ENCODE assay signal across 1 cellular context in genomic region chr2:43221660-43222471, GRCh38.
TF ChIP-seq lines count a peak whose summit lies in the region.

No MANE protein-coding gene starts in this region.

TF ChIP-seq in K562, 482 proteins besides CTCF, POLR2A, EP300 and RAD21 (continued from another document and continues in another):
- 0 out of 2 replicates have a peak, but pooled peaks have one; percentile 19 for TF ChIP-seq FOXO4 (CRISPR knock-in tag; IDR thresholded peaks at IDR 0.05)
- no peak for TF ChIP-seq CEBPB (tag; IDR thresholded peaks at IDR 0.05)
- TF ChIP-seq, protein P1, sequence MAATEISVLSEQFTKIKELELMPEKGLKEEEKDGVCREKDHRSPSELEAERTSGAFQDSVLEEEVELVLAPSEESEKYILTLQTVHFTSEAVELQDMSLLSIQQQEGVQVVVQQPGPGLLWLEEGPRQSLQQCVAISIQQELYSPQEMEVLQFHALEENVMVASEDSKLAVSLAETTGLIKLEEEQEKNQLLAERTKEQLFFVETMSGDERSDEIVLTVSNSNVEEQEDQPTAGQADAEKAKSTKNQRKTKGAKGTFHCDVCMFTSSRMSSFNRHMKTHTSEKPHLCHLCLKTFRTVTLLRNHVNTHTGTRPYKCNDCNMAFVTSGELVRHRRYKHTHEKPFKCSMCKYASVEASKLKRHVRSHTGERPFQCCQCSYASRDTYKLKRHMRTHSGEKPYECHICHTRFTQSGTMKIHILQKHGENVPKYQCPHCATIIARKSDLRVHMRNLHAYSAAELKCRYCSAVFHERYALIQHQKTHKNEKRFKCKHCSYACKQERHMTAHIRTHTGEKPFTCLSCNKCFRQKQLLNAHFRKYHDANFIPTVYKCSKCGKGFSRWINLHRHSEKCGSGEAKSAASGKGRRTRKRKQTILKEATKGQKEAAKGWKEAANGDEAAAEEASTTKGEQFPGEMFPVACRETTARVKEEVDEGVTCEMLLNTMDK (IDR thresholded peaks at IDR 0.05; ENCODE audit: borderline replicate concordance, insufficient read depth, low read depth, low read length, poor library complexity, severe bottlenecking) = no peak
- TF ChIP-seq ZNF253 (CRISPR knock-in tag; conservative IDR thresholded peaks at IDR 0.05) = 0 out of 2 replicates have a peak, but pooled peaks have one; percentile 30
- peak; percentile 69 for TF ChIP-seq CBFA2T2 (conservative IDR thresholded peaks at IDR 0.05)
- peak; percentile 95 for TF ChIP-seq FOSL1 (tag; conservative IDR thresholded peaks at IDR 0.05)
- TF ChIP-seq PTBP1 (IDR thresholded peaks at IDR 0.05; ENCODE audit: low read depth, low read length) = no peak
- TF ChIP-seq GABPA (tag; conservative IDR thresholded peaks at IDR 0.05; ENCODE audit: low read depth) = peak; percentile 6; the same call in 1 of the 2 replicates
- peak; percentile 70; the same call in 1 of the 2 replicates for TF ChIP-seq JUNB (CRISPR knock-in tag; conservative IDR thresholded peaks at IDR 0.05)
- no peak for TF ChIP-seq ARHGAP35 (IDR thresholded peaks at IDR 0.05; ENCODE audit: partially characterized antibody)
- no peak for TF ChIP-seq THAP7 (CRISPR knock-in tag; IDR thresholded peaks at IDR 0.05)
- TF ChIP-seq ZNF766 (CRISPR knock-in tag; conservative IDR thresholded peaks at IDR 0.05) = 0 out of 2 replicates have a peak, but pooled peaks have one; percentile 57
- TF ChIP-seq ZBTB1 (CRISPR knock-in tag; IDR thresholded peaks at IDR 0.05; ENCODE audit: borderline replicate concordance, low read depth) = no peak
- TF ChIP-seq KLF6 (CRISPR knock-in tag; IDR thresholded peaks at IDR 0.05; ENCODE audit: borderline replicate concordance) = 0 out of 2 replicates have a peak, but pooled peaks have one; percentile 27
- no peak for TF ChIP-seq ZNF24 (IDR thresholded peaks at IDR 0.05)
- no peak for TF ChIP-seq XRCC3 (IDR thresholded peaks at IDR 0.05)
- TF ChIP-seq SMAD3 (CRISPR knock-in tag; conservative IDR thresholded peaks at IDR 0.05) = 0 out of 2 replicates have a peak, but pooled peaks have one; percentile 4
- TF ChIP-seq, protein P2, sequence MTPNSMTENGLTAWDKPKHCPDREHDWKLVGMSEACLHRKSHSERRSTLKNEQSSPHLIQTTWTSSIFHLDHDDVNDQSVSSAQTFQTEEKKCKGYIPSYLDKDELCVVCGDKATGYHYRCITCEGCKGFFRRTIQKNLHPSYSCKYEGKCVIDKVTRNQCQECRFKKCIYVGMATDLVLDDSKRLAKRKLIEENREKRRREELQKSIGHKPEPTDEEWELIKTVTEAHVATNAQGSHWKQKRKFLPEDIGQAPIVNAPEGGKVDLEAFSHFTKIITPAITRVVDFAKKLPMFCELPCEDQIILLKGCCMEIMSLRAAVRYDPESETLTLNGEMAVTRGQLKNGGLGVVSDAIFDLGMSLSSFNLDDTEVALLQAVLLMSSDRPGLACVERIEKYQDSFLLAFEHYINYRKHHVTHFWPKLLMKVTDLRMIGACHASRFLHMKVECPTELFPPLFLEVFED (CRISPR knock-in tag; conservative IDR thresholded peaks at IDR 0.05) = peak; percentile 84
- TF ChIP-seq NFE2 (IDR thresholded peaks at IDR 0.05; ENCODE audit: low read depth) = no peak
- TF ChIP-seq POLR2AphosphoS2 (IDR thresholded peaks at IDR 0.05; ENCODE audit: low read length) = peak; percentile 96
- 0 out of 2 replicates have a peak, but pooled peaks have one; percentile 18 for TF ChIP-seq CBFA2T3 (IDR thresholded peaks at IDR 0.05)
- TF ChIP-seq UBTF (IDR thresholded peaks at IDR 0.05; ENCODE audit: borderline replicate concordance in 1 of 2, low read depth in 2 of 2, low read length in 2 of 2) = peak in 1 of 2 experiments; percentile 49; a peak in 1 of 4 replicates
- peak; percentile 35; the same call in 1 of the 2 replicates for TF ChIP-seq HCFC1 (IDR thresholded peaks at IDR 0.05; ENCODE audit: low read depth, low read length)
- no peak for TF ChIP-seq SMAD2 (IDR thresholded peaks at IDR 0.05; ENCODE audit: low read depth, low read length)
- TF ChIP-seq, protein P3, sequence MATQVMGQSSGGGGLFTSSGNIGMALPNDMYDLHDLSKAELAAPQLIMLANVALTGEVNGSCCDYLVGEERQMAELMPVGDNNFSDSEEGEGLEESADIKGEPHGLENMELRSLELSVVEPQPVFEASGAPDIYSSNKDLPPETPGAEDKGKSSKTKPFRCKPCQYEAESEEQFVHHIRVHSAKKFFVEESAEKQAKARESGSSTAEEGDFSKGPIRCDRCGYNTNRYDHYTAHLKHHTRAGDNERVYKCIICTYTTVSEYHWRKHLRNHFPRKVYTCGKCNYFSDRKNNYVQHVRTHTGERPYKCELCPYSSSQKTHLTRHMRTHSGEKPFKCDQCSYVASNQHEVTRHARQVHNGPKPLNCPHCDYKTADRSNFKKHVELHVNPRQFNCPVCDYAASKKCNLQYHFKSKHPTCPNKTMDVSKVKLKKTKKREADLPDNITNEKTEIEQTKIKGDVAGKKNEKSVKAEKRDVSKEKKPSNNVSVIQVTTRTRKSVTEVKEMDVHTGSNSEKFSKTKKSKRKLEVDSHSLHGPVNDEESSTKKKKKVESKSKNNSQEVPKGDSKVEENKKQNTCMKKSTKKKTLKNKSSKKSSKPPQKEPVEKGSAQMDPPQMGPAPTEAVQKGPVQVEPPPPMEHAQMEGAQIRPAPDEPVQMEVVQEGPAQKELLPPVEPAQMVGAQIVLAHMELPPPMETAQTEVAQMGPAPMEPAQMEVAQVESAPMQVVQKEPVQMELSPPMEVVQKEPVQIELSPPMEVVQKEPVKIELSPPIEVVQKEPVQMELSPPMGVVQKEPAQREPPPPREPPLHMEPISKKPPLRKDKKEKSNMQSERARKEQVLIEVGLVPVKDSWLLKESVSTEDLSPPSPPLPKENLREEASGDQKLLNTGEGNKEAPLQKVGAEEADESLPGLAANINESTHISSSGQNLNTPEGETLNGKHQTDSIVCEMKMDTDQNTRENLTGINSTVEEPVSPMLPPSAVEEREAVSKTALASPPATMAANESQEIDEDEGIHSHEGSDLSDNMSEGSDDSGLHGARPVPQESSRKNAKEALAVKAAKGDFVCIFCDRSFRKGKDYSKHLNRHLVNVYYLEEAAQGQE (CRISPR knock-in tag; IDR thresholded peaks at IDR 0.05; ENCODE audit: low read depth) = 0 out of 2 replicates have a peak, but pooled peaks have one; percentile 36
- TF ChIP-seq FOXK2 (conservative IDR thresholded peaks at IDR 0.05 in 1 of 2, IDR thresholded peaks at IDR 0.05 in 1 of 2; ENCODE audit: low read depth in 2 of 2) = peak; percentile 77 to 86
- TF ChIP-seq RBBP5 (IDR thresholded peaks at IDR 0.05; ENCODE audit: borderline replicate concordance, insufficient read depth, low read length, poor library complexity, severe bottlenecking) = no peak
- TF ChIP-seq MYC (IDR thresholded peaks at IDR 0.05; ENCODE audit: low read depth, low read length) = peak; percentile 72
- TF ChIP-seq MYC (CRISPR knock-in tag; IDR thresholded peaks at IDR 0.05; ENCODE audit: borderline replicate concordance, low read depth) = peak; percentile 74; the same call in 1 of the 2 replicates
- TF ChIP-seq, protein P4, sequence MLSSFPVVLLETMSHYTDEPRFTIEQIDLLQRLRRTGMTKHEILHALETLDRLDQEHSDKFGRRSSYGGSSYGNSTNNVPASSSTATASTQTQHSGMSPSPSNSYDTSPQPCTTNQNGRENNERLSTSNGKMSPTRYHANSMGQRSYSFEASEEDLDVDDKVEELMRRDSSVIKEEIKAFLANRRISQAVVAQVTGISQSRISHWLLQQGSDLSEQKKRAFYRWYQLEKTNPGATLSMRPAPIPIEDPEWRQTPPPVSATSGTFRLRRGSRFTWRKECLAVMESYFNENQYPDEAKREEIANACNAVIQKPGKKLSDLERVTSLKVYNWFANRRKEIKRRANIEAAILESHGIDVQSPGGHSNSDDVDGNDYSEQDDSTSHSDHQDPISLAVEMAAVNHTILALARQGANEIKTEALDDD (IDR thresholded peaks at IDR 0.05) = peak; percentile 85
- peak; percentile 29; the same call in 1 of the 2 replicates for TF ChIP-seq ZNF263 (CRISPR knock-in tag; IDR thresholded peaks at IDR 0.05; ENCODE audit: borderline replicate concordance)
- peak; percentile 83 for TF ChIP-seq POLR2B (IDR thresholded peaks at IDR 0.05; ENCODE audit: low read depth, partially characterized antibody)
- TF ChIP-seq BCOR (IDR thresholded peaks at IDR 0.05) = peak; percentile 21; the same call in 1 of the 2 replicates
- 0 out of 2 replicates have a peak, but pooled peaks have one; percentile 44 for TF ChIP-seq MTA1 (IDR thresholded peaks at IDR 0.05; ENCODE audit: borderline replicate concordance)
